ENCODE assay signal across 17 cellular contexts in the genomic region with DNA sequence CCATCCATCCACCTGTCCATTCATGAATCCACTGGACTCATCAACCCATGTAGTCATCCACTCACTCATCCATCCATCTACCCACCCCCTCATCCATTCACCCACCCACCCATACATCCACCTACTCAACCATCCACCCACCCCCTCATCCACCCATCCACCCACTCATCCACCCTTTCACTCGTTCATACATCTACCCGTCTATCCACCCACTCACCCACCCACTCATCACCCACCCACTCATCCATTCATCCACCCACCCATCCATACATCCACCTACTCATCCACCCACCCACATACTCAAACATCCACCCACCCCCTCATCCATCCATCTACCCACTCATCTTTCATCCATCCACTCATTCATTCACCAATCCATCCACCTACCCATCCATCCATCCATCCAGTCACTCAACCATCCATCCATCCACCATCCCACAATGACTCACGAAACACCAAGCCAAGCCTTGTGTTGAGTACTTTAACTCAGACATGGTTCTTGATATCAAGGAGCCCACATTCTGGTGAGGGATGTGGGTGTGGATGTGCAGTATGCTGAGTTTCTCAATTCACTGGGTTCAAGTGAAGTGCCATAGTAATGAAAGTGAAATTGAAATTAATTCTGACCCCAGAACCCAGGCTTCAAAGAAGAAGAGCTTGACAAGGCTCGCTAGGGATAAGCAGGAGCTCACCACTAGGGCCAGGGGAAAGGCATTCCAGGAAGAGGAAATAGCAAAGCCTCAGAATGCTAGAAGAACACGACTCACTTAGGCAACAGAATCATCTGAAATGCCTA. TPM values are rescaled to one million over a fixed set of nuclear protein-coding genes. Genes with fewer than 3 reads are reported as not detected.
DNase-seq lines count a peak whose midpoint lies in the region; ATAC-seq and TF ChIP-seq lines count a peak whose summit lies in the region.
"Had no signal": no experiment of that assay in that cellular context is flagged by ENCODE, and none has a peak within 500 bp of the region (broad histone marks: within the 10 kb centered on the region; RNA-seq: fewer than 3 reads in every experiment).

No MANE protein-coding gene starts in this region.

- no peak overlapping the region for H3K4me3 Mint-ChIP-seq in activated CD4-positive, alpha-beta memory T cell treated with anti-CD3 and anti-CD28 coated beads for 36 hours
- H3K4me3 Mint-ChIP-seq: GM23338 had no signal

- no peak for ATAC-seq in HG03045 (IDR thresholded peaks at IDR 0.05; ENCODE audit: unreplicated experiment)
- no peak for ATAC-seq in HG02763 (IDR thresholded peaks at IDR 0.05; ENCODE audit: unreplicated experiment)
- ATAC-seq: GM23338, left cardiac atrium, upper lobe of right lung had no signal

- no peak for TF ChIP-seq CTCF in esophagus muscularis mucosa (IDR thresholded peaks at IDR 0.05)

- TF ChIP-seq POLR2A in esophagus muscularis mucosa (IDR thresholded peaks at IDR 0.05; ENCODE audit: low read depth), result no peak

- H3K4me3 ChIP-seq in esophagus muscularis mucosa, result no peak overlapping the region
- H3K4me3 ChIP-seq: coronary artery, GM23338, upper lobe of right lung had no signal

- peaks cover 1% of the 10 kb centered on the region for H3K27me3 Mint-ChIP-seq in activated CD4-positive, alpha-beta memory T cell treated with anti-CD3 and anti-CD28 coated beads for 36 hours

- H3K4me1 Mint-ChIP-seq in activated CD4-positive, alpha-beta memory T cell treated with anti-CD3 and anti-CD28 coated beads for 36 hours (ENCODE audit: low read depth), result peaks cover 32% of the 10 kb centered on the region

- H3K4me1 ChIP-seq in esophagus muscularis mucosa, result no peaks in the 10 kb centered on the region
- H3K4me1 ChIP-seq: Caco-2, upper lobe of right lung had no signal

- H3K9me3 Mint-ChIP-seq in activated CD4-positive, alpha-beta memory T cell treated with anti-CD3 and anti-CD28 coated beads for 36 hours, result peaks cover 6% of the 10 kb centered on the region
- H3K9me3 Mint-ChIP-seq: GM23338 had no signal

- WGBS in esophagus muscularis mucosa, result 75% methylated on average over 5 of the region's 5 CpGs

- intact Hi-C loops in activated CD4-positive, alpha-beta memory T cell treated with anti-CD3 and anti-CD28 coated beads for 36 hours (cut with micrococcal nuclease), result no loop called here
- intact Hi-C loops in esophagus muscularis mucosa (cut with DNase I), result no loop called here

- H3K27me3 ChIP-seq in esophagus muscularis mucosa, result no peaks in the 10 kb centered on the region
- H3K27me3 ChIP-seq: neutrophil, upper lobe of right lung had no signal

- H3K27ac ChIP-seq in esophagus muscularis mucosa (replicated peaks in 1 of 4), result no peak overlapping the region
- H3K27ac ChIP-seq: coronary artery, neutrophil, upper lobe of right lung had no signal

- no peak for TF ChIP-seq EP300 in esophagus muscularis mucosa (IDR thresholded peaks at IDR 0.05)

- DNase-seq in stimulated activated CD4-positive, alpha-beta T cell treated with anti-CD3 and anti-CD28 coated beads, Interleukin-2, amount 100 ng/mL, for 4 hours (ENCODE audit: low read depth), result peak; percentile 8
- DNase-seq in stimulated activated CD4-positive, alpha-beta T cell treated with anti-CD3 and anti-CD28 coated beads, Interleukin-4, amount 100 ng/mL, for 24 hours, result no peak
- DNase-seq in activated CD4-positive, alpha-beta memory T cell treated with anti-CD3 and anti-CD28 coated beads for 36 hours, result peak; percentile 31
- DNase-seq in esophagus muscularis mucosa (ENCODE audit: extremely low spot score) (peak; percentile 50), GOT3 (lab: John Stamatoyannopoulos, UW) (no peak)
- DNase-seq: activated gamma-delta T cell treated with Interleukin-2 at 50 U/mL for 16 hours, Caco-2, left cardiac atrium, midbrain, NCI-H1930, NCI-H446 treated with DMSO at 0.1 percent for 48 hours, upper lobe of right lung had no signal

- H3K36me3 ChIP-seq in esophagus muscularis mucosa, result no peaks in the 10 kb centered on the region
- H3K36me3 ChIP-seq: neutrophil, upper lobe of right lung had no signal

- H3K27ac Mint-ChIP-seq in activated CD4-positive, alpha-beta memory T cell treated with anti-CD3 and anti-CD28 coated beads for 36 hours, result peak overlapping the region; percentile 52
- H3K27ac Mint-ChIP-seq: GM23338 had no signal

- no peaks in the 10 kb centered on the region for H3K36me3 Mint-ChIP-seq in activated CD4-positive, alpha-beta memory T cell treated with anti-CD3 and anti-CD28 coated beads for 36 hours

- POLR2A ChIA-PET in activated CD4-positive, alpha-beta memory T cell treated with anti-CD3 and anti-CD28 coated beads for 36 hours (lab: Charles Lee), result no interaction called here

- no peaks in the 10 kb centered on the region for H3K9me3 ChIP-seq in esophagus muscularis mucosa
- H3K9me3 ChIP-seq: Caco-2, neutrophil, upper lobe of right lung had no signal

- CTCF ChIA-PET in activated CD4-positive, alpha-beta memory T cell treated with anti-CD3 and anti-CD28 coated beads for 36 hours (lab: Charles Lee), result no interaction called here

RNA-seq across cellular contexts. Expression of gene RTL6, which starts 37.5 kb away (rescaled TPM):
- total RNA-seq in activated CD4-positive, alpha-beta memory T cell treated with anti-CD3 and anti-CD28 coated beads for 36 hours, result 1 to 10 TPM; 7.2 to 7.4 TPM
- total RNA-seq in esophagus muscularis mucosa, result 10 to 100 TPM; 28.7 to 40.7 (median 35.5) TPM

Comparison
In these comparisons a context has a peak if more than half of its experiments do, and no peak if none do; other contexts are left out.
1. DNase-seq: peak in stimulated activated CD4-positive, alpha-beta T cell treated with anti-CD3 and anti-CD28 coated beads, Interleukin-2, amount 100 ng/mL, for 4 hours (single experiment), activated CD4-positive, alpha-beta memory T cell treated with anti-CD3 and anti-CD28 coated beads for 36 hours (single experiment) and esophagus muscularis mucosa (single experiment); none in stimulated activated CD4-positive, alpha-beta T cell treated with anti-CD3 and anti-CD28 coated beads, Interleukin-4, amount 100 ng/mL, for 24 hours (single experiment) and GOT3 (single experiment).